In the genomic region with DNA sequence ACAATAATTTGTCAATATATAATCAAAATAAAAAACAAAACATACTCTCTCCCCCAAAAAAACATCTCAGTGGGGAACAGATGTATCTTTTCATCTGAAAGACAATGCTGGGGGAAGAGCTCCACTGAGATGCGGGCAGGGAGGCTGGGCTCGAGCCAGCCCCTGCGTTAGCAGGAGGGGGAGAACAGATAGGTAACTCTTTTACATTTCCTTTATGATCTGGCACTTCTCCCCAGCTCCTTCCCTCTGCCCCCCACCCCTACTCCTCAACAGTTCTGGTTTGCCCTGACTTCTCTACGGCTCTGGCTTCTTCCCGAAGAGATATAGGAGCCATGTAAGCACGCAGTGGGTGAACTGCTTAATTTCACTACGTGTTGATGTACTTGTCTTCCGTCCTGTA, we compare ENCODE assay signal across 1 cellular context.
TF ChIP-seq lines count a peak whose summit lies in the region.

No MANE protein-coding gene starts in this region.

TF ChIP-seq in GM23338, 12 proteins besides CTCF, POLR2A, EP300 and RAD21:
- no peak for TF ChIP-seq ZNF331 (CRISPR knock-in tag; IDR thresholded peaks at IDR 0.05; ENCODE audit: low read depth)
- no peak for TF ChIP-seq STAT1 (IDR thresholded peaks at IDR 0.05; ENCODE audit: unreplicated experiment)
- TF ChIP-seq ZNF114 (CRISPR knock-in tag; IDR thresholded peaks at IDR 0.05): no peak
- no peak for TF ChIP-seq JUNB (IDR thresholded peaks at IDR 0.05; ENCODE audit: unreplicated experiment)
- TF ChIP-seq NANOG (IDR thresholded peaks at IDR 0.05; ENCODE audit: borderline replicate concordance): no peak
- no peak for TF ChIP-seq CREB1 (CRISPR knock-in tag; IDR thresholded peaks at IDR 0.05; ENCODE audit: low read depth)
- TF ChIP-seq EZH2 (IDR thresholded peaks at IDR 0.05; ENCODE audit: low read depth, unreplicated experiment): no peak
- no peak for TF ChIP-seq POLR2AphosphoS5 (IDR thresholded peaks at IDR 0.05; ENCODE audit: low read depth)
- no peak for TF ChIP-seq EZH2phosphoT487 (IDR thresholded peaks at IDR 0.05; ENCODE audit: unreplicated experiment)
- TF ChIP-seq, protein P1, sequence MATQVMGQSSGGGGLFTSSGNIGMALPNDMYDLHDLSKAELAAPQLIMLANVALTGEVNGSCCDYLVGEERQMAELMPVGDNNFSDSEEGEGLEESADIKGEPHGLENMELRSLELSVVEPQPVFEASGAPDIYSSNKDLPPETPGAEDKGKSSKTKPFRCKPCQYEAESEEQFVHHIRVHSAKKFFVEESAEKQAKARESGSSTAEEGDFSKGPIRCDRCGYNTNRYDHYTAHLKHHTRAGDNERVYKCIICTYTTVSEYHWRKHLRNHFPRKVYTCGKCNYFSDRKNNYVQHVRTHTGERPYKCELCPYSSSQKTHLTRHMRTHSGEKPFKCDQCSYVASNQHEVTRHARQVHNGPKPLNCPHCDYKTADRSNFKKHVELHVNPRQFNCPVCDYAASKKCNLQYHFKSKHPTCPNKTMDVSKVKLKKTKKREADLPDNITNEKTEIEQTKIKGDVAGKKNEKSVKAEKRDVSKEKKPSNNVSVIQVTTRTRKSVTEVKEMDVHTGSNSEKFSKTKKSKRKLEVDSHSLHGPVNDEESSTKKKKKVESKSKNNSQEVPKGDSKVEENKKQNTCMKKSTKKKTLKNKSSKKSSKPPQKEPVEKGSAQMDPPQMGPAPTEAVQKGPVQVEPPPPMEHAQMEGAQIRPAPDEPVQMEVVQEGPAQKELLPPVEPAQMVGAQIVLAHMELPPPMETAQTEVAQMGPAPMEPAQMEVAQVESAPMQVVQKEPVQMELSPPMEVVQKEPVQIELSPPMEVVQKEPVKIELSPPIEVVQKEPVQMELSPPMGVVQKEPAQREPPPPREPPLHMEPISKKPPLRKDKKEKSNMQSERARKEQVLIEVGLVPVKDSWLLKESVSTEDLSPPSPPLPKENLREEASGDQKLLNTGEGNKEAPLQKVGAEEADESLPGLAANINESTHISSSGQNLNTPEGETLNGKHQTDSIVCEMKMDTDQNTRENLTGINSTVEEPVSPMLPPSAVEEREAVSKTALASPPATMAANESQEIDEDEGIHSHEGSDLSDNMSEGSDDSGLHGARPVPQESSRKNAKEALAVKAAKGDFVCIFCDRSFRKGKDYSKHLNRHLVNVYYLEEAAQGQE (IDR thresholded peaks at IDR 0.05; ENCODE audit: unreplicated experiment): no peak
- TF ChIP-seq, protein P2, sequence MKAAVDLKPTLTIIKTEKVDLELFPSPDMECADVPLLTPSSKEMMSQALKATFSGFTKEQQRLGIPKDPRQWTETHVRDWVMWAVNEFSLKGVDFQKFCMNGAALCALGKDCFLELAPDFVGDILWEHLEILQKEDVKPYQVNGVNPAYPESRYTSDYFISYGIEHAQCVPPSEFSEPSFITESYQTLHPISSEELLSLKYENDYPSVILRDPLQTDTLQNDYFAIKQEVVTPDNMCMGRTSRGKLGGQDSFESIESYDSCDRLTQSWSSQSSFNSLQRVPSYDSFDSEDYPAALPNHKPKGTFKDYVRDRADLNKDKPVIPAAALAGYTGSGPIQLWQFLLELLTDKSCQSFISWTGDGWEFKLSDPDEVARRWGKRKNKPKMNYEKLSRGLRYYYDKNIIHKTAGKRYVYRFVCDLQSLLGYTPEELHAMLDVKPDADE (IDR thresholded peaks at IDR 0.05): no peak
- TF ChIP-seq, protein P3, sequence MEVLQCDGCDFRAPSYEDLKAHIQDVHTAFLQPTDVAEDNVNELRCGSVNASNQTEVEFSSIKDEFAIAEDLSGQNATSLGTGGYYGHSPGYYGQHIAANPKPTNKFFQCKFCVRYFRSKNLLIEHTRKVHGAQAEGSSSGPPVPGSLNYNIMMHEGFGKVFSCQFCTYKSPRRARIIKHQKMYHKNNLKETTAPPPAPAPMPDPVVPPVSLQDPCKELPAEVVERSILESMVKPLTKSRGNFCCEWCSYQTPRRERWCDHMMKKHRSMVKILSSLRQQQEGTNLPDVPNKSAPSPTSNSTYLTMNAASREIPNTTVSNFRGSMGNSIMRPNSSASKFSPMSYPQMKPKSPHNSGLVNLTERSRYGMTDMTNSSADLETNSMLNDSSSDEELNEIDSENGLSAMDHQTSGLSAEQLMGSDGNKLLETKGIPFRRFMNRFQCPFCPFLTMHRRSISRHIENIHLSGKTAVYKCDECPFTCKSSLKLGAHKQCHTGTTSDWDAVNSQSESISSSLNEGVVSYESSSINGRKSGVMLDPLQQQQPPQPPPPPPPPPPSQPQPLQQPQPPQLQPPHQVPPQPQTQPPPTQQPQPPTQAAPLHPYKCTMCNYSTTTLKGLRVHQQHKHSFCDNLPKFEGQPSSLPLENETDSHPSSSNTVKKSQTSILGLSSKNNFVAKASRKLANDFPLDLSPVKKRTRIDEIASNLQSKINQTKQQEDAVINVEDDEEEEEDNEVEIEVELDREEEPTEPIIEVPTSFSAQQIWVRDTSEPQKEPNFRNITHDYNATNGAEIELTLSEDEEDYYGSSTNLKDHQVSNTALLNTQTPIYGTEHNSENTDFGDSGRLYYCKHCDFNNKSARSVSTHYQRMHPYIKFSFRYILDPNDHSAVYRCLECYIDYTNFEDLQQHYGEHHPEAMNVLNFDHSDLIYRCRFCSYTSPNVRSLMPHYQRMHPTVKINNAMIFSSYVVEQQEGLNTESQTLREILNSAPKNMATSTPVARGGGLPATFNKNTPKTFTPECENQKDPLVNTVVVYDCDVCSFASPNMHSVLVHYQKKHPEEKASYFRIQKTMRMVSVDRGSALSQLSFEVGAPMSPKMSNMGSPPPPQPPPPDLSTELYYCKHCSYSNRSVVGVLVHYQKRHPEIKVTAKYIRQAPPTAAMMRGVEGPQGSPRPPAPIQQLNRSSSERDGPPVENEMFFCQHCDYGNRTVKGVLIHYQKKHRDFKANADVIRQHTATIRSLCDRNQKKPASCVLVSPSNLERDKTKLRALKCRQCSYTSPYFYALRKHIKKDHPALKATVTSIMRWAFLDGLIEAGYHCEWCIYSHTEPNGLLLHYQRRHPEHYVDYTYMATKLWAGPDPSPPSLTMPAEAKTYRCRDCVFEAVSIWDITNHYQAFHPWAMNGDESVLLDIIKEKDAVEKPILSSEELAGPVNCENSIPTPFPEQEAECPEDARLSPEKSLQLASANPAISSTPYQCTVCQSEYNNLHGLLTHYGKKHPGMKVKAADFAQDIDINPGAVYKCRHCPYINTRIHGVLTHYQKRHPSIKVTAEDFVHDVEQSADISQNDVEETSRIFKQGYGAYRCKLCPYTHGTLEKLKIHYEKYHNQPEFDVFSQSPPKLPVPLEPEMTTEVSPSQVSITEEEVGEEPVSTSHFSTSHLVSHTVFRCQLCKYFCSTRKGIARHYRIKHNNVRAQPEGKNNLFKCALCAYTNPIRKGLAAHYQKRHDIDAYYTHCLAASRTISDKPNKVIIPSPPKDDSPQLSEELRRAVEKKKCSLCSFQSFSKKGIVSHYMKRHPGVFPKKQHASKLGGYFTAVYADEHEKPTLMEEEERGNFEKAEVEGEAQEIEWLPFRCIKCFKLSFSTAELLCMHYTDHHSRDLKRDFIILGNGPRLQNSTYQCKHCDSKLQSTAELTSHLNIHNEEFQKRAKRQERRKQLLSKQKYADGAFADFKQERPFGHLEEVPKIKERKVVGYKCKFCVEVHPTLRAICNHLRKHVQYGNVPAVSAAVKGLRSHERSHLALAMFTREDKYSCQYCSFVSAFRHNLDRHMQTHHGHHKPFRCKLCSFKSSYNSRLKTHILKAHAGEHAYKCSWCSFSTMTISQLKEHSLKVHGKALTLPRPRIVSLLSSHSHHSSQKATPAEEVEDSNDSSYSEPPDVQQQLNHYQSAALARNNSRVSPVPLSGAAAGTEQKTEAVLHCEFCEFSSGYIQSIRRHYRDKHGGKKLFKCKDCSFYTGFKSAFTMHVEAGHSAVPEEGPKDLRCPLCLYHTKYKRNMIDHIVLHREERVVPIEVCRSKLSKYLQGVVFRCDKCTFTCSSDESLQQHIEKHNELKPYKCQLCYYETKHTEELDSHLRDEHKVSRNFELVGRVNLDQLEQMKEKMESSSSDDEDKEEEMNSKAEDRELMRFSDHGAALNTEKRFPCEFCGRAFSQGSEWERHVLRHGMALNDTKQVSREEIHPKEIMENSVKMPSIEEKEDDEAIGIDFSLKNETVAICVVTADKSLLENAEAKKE (CRISPR knock-in tag; IDR thresholded peaks at IDR 0.05): no peak
